ENCODE assay signal across 9 cellular contexts in genomic region chr19:7682175-7682855, GRCh38. TPM values are rescaled to one million over a fixed set of nuclear protein-coding genes. Genes with fewer than 3 reads are reported as not detected.
A peak's percentile ranks its signal among the peaks of the same experiment; 100 is the strongest.
DNase-seq lines count a peak whose midpoint lies in the region; ATAC-seq and TF ChIP-seq lines count a peak whose summit lies in the region.
"Had no signal": no experiment of that assay in that cellular context is flagged by ENCODE, and none has a peak within 500 bp of the region (broad histone marks: within the 10 kb centered on the region; RNA-seq: fewer than 3 reads in every experiment).

No MANE protein-coding gene starts in this region.

- H3K4me3 ChIP-seq in HFF-Myc (replicated peaks; ENCODE audit: low read depth, low read length), result peak overlapping the region; percentile 98
- H3K4me3 ChIP-seq in iPS-18c (ENCODE audit: insufficient read depth, low read depth, low read length), result peak overlapping the region; percentile 34; the same call in 1 of the 2 replicates

- ATAC-seq in activated CD8-positive, alpha-beta T cell treated with anti-CD3 and anti-CD28 coated beads, Interleukin-2, amount 10 ng/mL, durations not matched to agents 7 days and 5 days, result no peak
- ATAC-seq in stimulated activated effector memory CD8-positive, alpha-beta T cell treated with anti-CD3 and anti-CD28 coated beads, Interleukin-12 subunit alpha, Interleukin-12 subunit beta, amount 100 ng/mL, for 72 hours, result no peak
- ATAC-seq in HG02763 (IDR thresholded peaks at IDR 0.05; ENCODE audit: unreplicated experiment) (no peak), GM19455 (IDR thresholded peaks at IDR 0.05; ENCODE audit: unreplicated experiment) (no peak)

- CTCF ChIA-PET in activated CD8-positive, alpha-beta T cell treated with anti-CD3 and anti-CD28 coated beads, Interleukin-2, amount 10 ng/mL, durations not matched to agents 7 days and 5 days (lab: Charles Lee), result interaction anchor here (2.6 to 3.2 kb wide), 3 partner anchors 28 to 118 kb away, joined by 20 to 100 read pairs (median 50); partner anchors contain the start of genes PET100 and XAB2

- no peak overlapping the region for H3K27ac Mint-ChIP-seq in activated CD8-positive, alpha-beta T cell treated with anti-CD3 and anti-CD28 coated beads, Interleukin-2, amount 10 ng/mL, durations not matched to agents 7 days and 5 days
- H3K27ac Mint-ChIP-seq in stimulated activated effector memory CD8-positive, alpha-beta T cell treated with anti-CD3 and anti-CD28 coated beads, Interleukin-12 subunit alpha, Interleukin-12 subunit beta, amount 100 ng/mL, for 72 hours, result peak overlapping the region; percentile 93

- H3K9me3 ChIP-seq in iPS-18c (ENCODE audit: control insufficient read depth, insufficient read depth, low read length), result no peaks in the 10 kb centered on the region

- peak overlapping the region; percentile 28 for H3K4me3 Mint-ChIP-seq in activated CD8-positive, alpha-beta T cell treated with anti-CD3 and anti-CD28 coated beads, Interleukin-2, amount 10 ng/mL, durations not matched to agents 7 days and 5 days
- H3K4me3 Mint-ChIP-seq in stimulated activated effector memory CD8-positive, alpha-beta T cell treated with anti-CD3 and anti-CD28 coated beads, Interleukin-12 subunit alpha, Interleukin-12 subunit beta, amount 100 ng/mL, for 72 hours, result peak overlapping the region; percentile 90

- no peaks in the 10 kb centered on the region for H3K9me3 Mint-ChIP-seq in activated CD8-positive, alpha-beta T cell treated with anti-CD3 and anti-CD28 coated beads, Interleukin-2, amount 10 ng/mL, durations not matched to agents 7 days and 5 days (ENCODE audit: insufficient read depth)
- H3K9me3 Mint-ChIP-seq in stimulated activated effector memory CD8-positive, alpha-beta T cell treated with anti-CD3 and anti-CD28 coated beads, Interleukin-12 subunit alpha, Interleukin-12 subunit beta, amount 100 ng/mL, for 72 hours, result no peaks in the 10 kb centered on the region

- POLR2A ChIA-PET in activated CD8-positive, alpha-beta T cell treated with anti-CD3 and anti-CD28 coated beads, Interleukin-2, amount 10 ng/mL, durations not matched to agents 7 days and 5 days (lab: Charles Lee), result no interaction called here

- no peak for TF ChIP-seq CTCF in HFF-Myc (IDR thresholded peaks at IDR 0.05; ENCODE audit: low read depth, low read length, missing control alignments)

- peaks cover 15% of the 10 kb centered on the region for H3K27me3 Mint-ChIP-seq in activated CD8-positive, alpha-beta T cell treated with anti-CD3 and anti-CD28 coated beads, Interleukin-2, amount 10 ng/mL, durations not matched to agents 7 days and 5 days (ENCODE audit: low read depth)

- H3K36me3 Mint-ChIP-seq in activated CD8-positive, alpha-beta T cell treated with anti-CD3 and anti-CD28 coated beads, Interleukin-2, amount 10 ng/mL, durations not matched to agents 7 days and 5 days (ENCODE audit: low read depth), result peaks cover 11% of the 10 kb centered on the region
- peaks cover 55% of the 10 kb centered on the region for H3K36me3 Mint-ChIP-seq in stimulated activated effector memory CD8-positive, alpha-beta T cell treated with anti-CD3 and anti-CD28 coated beads, Interleukin-12 subunit alpha, Interleukin-12 subunit beta, amount 100 ng/mL, for 72 hours

- DNase-seq in HFF-Myc (ENCODE audit: extremely low read depth, low read depth), result no peak
- DNase-seq in activated CD8-positive, alpha-beta T cell treated with anti-CD3 and anti-CD28 coated beads, Interleukin-2, amount 10 ng/mL, durations not matched to agents 7 days and 5 days, result no peak
- no peak for DNase-seq in stimulated activated effector memory CD8-positive, alpha-beta T cell treated with anti-CD3 and anti-CD28 coated beads, Interleukin-12 subunit alpha, Interleukin-12 subunit beta, amount 100 ng/mL, for 72 hours (ENCODE audit: low spot score in 2 of 2)
- no peak for DNase-seq in NCI-H1694 (lab: John Stamatoyannopoulos, UW)
- DNase-seq: NCI-H774 had no signal

- peaks cover 38% of the 10 kb centered on the region for H3K4me1 Mint-ChIP-seq in activated CD8-positive, alpha-beta T cell treated with anti-CD3 and anti-CD28 coated beads, Interleukin-2, amount 10 ng/mL, durations not matched to agents 7 days and 5 days (ENCODE audit: low read depth)
- H3K4me1 Mint-ChIP-seq in stimulated activated effector memory CD8-positive, alpha-beta T cell treated with anti-CD3 and anti-CD28 coated beads, Interleukin-12 subunit alpha, Interleukin-12 subunit beta, amount 100 ng/mL, for 72 hours, result peaks cover 53% of the 10 kb centered on the region

RNA-seq across cellular contexts. Expression of gene TRAPPC5, which starts 1.7 kb away (rescaled TPM):
- 10 to 100 TPM; 92.8 to 95.1 TPM for total RNA-seq in activated CD8-positive, alpha-beta T cell treated with anti-CD3 and anti-CD28 coated beads, Interleukin-2, amount 10 ng/mL, durations not matched to agents 7 days and 5 days

RNA-seq across cellular contexts. Expression of gene MCEMP1, which starts 5.4 kb away (rescaled TPM):
- not detected for total RNA-seq in activated CD8-positive, alpha-beta T cell treated with anti-CD3 and anti-CD28 coated beads, Interleukin-2, amount 10 ng/mL, durations not matched to agents 7 days and 5 days
- total RNA-seq: cardiac muscle cell had no signal

RNA-seq across cellular contexts. Expression of gene RETN, which starts 13.5 kb away (rescaled TPM):
- total RNA-seq in activated CD8-positive, alpha-beta T cell treated with anti-CD3 and anti-CD28 coated beads, Interleukin-2, amount 10 ng/mL, durations not matched to agents 7 days and 5 days, result 1 to 10 TPM; 2.2 to 3.0 TPM
- total RNA-seq: cardiac muscle cell had no signal

RNA-seq across cellular contexts. Expression of gene FCER2, which starts 19.6 kb away (rescaled TPM):
- total RNA-seq in activated CD8-positive, alpha-beta T cell treated with anti-CD3 and anti-CD28 coated beads, Interleukin-2, amount 10 ng/mL, durations not matched to agents 7 days and 5 days, result under 1 TPM; 0.29 to 0.31 TPM
- total RNA-seq: cardiac muscle cell had no signal

RNA-seq across cellular contexts. Expression of gene STXBP2, which starts 45.4 kb away (rescaled TPM):
- total RNA-seq in activated CD8-positive, alpha-beta T cell treated with anti-CD3 and anti-CD28 coated beads, Interleukin-2, amount 10 ng/mL, durations not matched to agents 7 days and 5 days, result 100 to 1,000 TPM; 162 to 168 TPM
